9 cellular contexts compared by ENCODE assay signal in genomic region chr20:3237958-3238615, GRCh38. TPM values are rescaled to one million over a fixed set of nuclear protein-coding genes. Genes with fewer than 3 reads are reported as not detected.
A peak's percentile ranks its signal among the peaks of the same experiment; 100 is the strongest.
DNase-seq lines count a peak whose midpoint lies in the region; ATAC-seq and TF ChIP-seq lines count a peak whose summit lies in the region.
"Had no signal": no experiment of that assay in that cellular context is flagged by ENCODE, and none has a peak within 500 bp of the region (broad histone marks: within the 10 kb centered on the region; RNA-seq: fewer than 3 reads in every experiment).

No MANE protein-coding gene starts in this region.

- H3K9me2 ChIP-seq in OCI-LY7 (ENCODE audit: insufficient read depth, low read length) = no peaks in the 10 kb centered on the region

- POLR2A ChIA-PET in OCI-LY7 (lab: Charles Lee) = interaction anchor here (1.0 kb wide), 1 partner anchor 156 kb away, joined by 3 read pairs; no protein-coding TSS in a partner anchor

- H3K27me3 ChIP-seq in ovary (peaks cover 4% of the 10 kb centered on the region), foreskin keratinocyte (no peaks in the 10 kb centered on the region)

- H3K36me3 ChIP-seq in OCI-LY7 (ENCODE audit: insufficient read depth, low read length) = peaks cover 5% of the 10 kb centered on the region; the same call in 1 of the 2 replicates
- H3K36me3 ChIP-seq in ovary = no peaks in the 10 kb centered on the region

- CTCF ChIA-PET in OCI-LY7 (lab: Charles Lee; ENCODE audit: unreplicated experiment) = no interaction called here

- TF ChIP-seq CTCF in OCI-LY7 (conservative IDR thresholded peaks at IDR 0.05; ENCODE audit: low read length) (no peak), ovary (IDR thresholded peaks at IDR 0.05) (no peak), foreskin keratinocyte (conservative IDR thresholded peaks at IDR 0.05) (no peak)

- intact Hi-C loops in OCI-LY7 (cut with micrococcal nuclease; ENCODE audit: unreplicated experiment) = no loop called here
- intact Hi-C loops in ovary (cut with DNase I) = no loop called here

- ATAC-seq in foreskin keratinocyte (no peak), GM18861 (IDR thresholded peaks at IDR 0.05; ENCODE audit: unreplicated experiment) (no peak)

- H3K79me2 ChIP-seq in OCI-LY7 (ENCODE audit: insufficient read depth, low read depth, low read length) = no peaks in the 10 kb centered on the region

- no peaks in the 10 kb centered on the region for H4K20me1 ChIP-seq in OCI-LY7 (ENCODE audit: insufficient read depth, low read length)

- no peak overlapping the region for H3K27ac ChIP-seq in OCI-LY7 (ENCODE audit: low read depth, low read length, poor library complexity, severe bottlenecking)
- H3K27ac ChIP-seq in epithelial cell of prostate = peak overlapping the region; percentile 82
- no peak overlapping the region for H3K27ac ChIP-seq in ovary
- H3K27ac ChIP-seq in foreskin keratinocyte = no peak overlapping the region

- H3K4me1 ChIP-seq in OCI-LY7 (ENCODE audit: insufficient read depth, low read length, poor library complexity, severe bottlenecking) = peaks cover 11% of the 10 kb centered on the region
- peaks cover 5% of the 10 kb centered on the region for H3K4me1 ChIP-seq in ovary (ENCODE audit: insufficient read depth)
- H3K4me1 ChIP-seq in foreskin keratinocyte = peaks cover 7% of the 10 kb centered on the region

- peak overlapping the region; percentile 63 for H2AFZ ChIP-seq in OCI-LY7 (ENCODE audit: low read length)

- BruUV-seq in OCI-LY7 (replicated peaks; lab: Mats Ljungman, UMichigan) = TSS peak; percentile 73

- no peak for TF ChIP-seq EP300 in ovary (IDR thresholded peaks at IDR 0.05)

- H3K4me3 ChIP-seq in GM08714 (ENCODE audit: low read length) (peak overlapping the region; percentile 65; the same call in 1 of the 2 replicates), OCI-LY7 (ENCODE audit: low read depth, low read length, poor library complexity, severe bottlenecking) (peak overlapping the region; percentile 73), ovary (peak overlapping the region; percentile 52)

- WGBS in ovary, 3 donors = 1 to 5% (median 4%) methylated on average over 36 to 59 of the region's 59 CpGs

- no peak for TF ChIP-seq POLR2A in ovary (IDR thresholded peaks at IDR 0.05)

- DNase-seq in OCI-LY7 (ENCODE audit: low spot score) = peak; percentile 33
- no peak for DNase-seq in epithelial cell of prostate (ENCODE audit: low read depth, low spot score)
- no peak for DNase-seq in ovary
- DNase-seq in kidney tubule cell (ENCODE audit: low spot score) = no peak
- no peak for DNase-seq in foreskin keratinocyte
- no peak for DNase-seq in HPDE6-E6E7 (ENCODE audit: extremely low spot score)
- DNase-seq: GOT3 had no signal

- H3K4me2 ChIP-seq in OCI-LY7 (ENCODE audit: low read length) = peak overlapping the region; percentile 92

- H3K9me3 ChIP-seq in OCI-LY7 (ENCODE audit: low read length) (no peaks in the 10 kb centered on the region), ovary (no peaks in the 10 kb centered on the region)

RNA-seq across cellular contexts. Expression of gene SLC4A11, which starts 0.9 kb away (rescaled TPM):
- 4.2 and 4.4 TPM in 2 replicates for total RNA-seq in OCI-LY7 (2014; rRNA removed; shearing (Covaris generic))
- 26.9 and 27.5 TPM in 2 replicates for total RNA-seq in OCI-LY7 (2022)
- 10 to 100 TPM in 1 of 7 donors, 1 to 10 TPM in 2, under 1 TPM in 3, not detected in 1; 0.12 to 10.2 (median 1.3) TPM for total RNA-seq in ovary
- under 1 TPM; 0.17 to 0.55 TPM for polyA plus RNA-seq in ovary
- total RNA-seq in foreskin keratinocyte = 11.3 TPM in 2 replicates
- 9.6 and 10.2 TPM in 2 replicates for polyA plus RNA-seq in foreskin keratinocyte

RNA-seq across cellular contexts. Expression of gene ITPA, which starts 28.8 kb away (rescaled TPM):
- total RNA-seq in OCI-LY7 (2014; rRNA removed; shearing (Covaris generic)) = 58.0 and 66.4 TPM in 2 replicates
- total RNA-seq in OCI-LY7 (2022) = 54.4 and 62.4 TPM in 2 replicates
- 10 to 100 TPM; 19.2 to 55.3 (median 37.3) TPM for total RNA-seq in ovary
- polyA plus RNA-seq in ovary = 10 to 100 TPM; 15.8 to 29.7 TPM
- 47.2 and 58.0 TPM in 2 replicates for total RNA-seq in foreskin keratinocyte
- polyA plus RNA-seq in foreskin keratinocyte = 82.1 and 97.0 TPM in 2 replicates

RNA-seq across cellular contexts. Expression of gene DDRGK1, which starts 33.6 kb away (rescaled TPM):
- 35.5 and 37.7 TPM in 2 replicates for total RNA-seq in OCI-LY7 (2014; rRNA removed; shearing (Covaris generic))
- 52.0 and 55.0 TPM in 2 replicates for total RNA-seq in OCI-LY7 (2022)
- total RNA-seq in ovary = 10 to 100 TPM; 44.2 to 63.9 (median 52.5) TPM
- 10 to 100 TPM; 38.5 to 60.6 TPM for polyA plus RNA-seq in ovary
- 42.3 and 47.4 TPM in 2 replicates for total RNA-seq in foreskin keratinocyte
- polyA plus RNA-seq in foreskin keratinocyte = 64.4 and 69.6 TPM in 2 replicates
